In the genomic region with DNA sequence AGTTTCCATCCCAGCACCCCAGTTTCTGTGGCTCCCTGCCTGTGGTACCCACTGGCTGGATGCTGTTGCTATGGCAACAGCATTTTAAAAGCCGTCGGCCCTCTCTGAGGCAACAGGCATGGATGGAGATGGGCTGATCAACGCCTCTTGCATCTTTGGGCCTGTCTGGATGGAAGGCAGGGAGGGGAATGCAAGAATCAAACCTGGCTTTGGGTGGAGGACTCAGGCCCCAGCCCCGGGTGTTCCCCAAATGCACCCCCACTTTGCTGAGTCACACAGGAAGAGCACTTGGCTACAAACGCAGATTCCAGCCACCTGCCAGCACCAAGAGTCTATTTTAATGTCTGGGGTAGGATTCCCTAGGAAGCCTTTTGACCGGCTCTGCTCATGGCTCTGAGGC, we compare ENCODE assay signal across 15 cellular contexts. TPM values are rescaled to one million over a fixed set of nuclear protein-coding genes. Genes with fewer than 3 reads are reported as not detected.
DNase-seq lines count a peak whose midpoint lies in the region; ATAC-seq and TF ChIP-seq lines count a peak whose summit lies in the region.
"Had no signal": no experiment of that assay in that cellular context is flagged by ENCODE, and none has a peak within 500 bp of the region (broad histone marks: within the 10 kb centered on the region; RNA-seq: fewer than 3 reads in every experiment).

No MANE protein-coding gene starts in this region.

- no peak overlapping the region for H3K4me3 Mint-ChIP-seq in MCF 10A (ENCODE audit: unreplicated experiment)
- no peak overlapping the region for H3K4me3 Mint-ChIP-seq in T-helper 2 cell treated with Interferon-gamma antibody and Interleukin-4, amounts not matched to agents 5 μg/mL and 100 μg/mL, for 36 hours
- H3K4me3 Mint-ChIP-seq in activated T-helper 17 cell treated with anti-CD3 and anti-CD28 coated beads, Interleukin-2, amount 50 U/mL, for 72 hours = no peak overlapping the region
- H3K4me3 Mint-ChIP-seq: activated naive CD8-positive, alpha-beta T cell; neural crest cell had no signal

- no peaks in the 10 kb centered on the region for H3K9me3 ChIP-seq in breast epithelium
- H3K9me3 ChIP-seq in thoracic aorta = no peaks in the 10 kb centered on the region

- H3K36me3 ChIP-seq in breast epithelium (no peaks in the 10 kb centered on the region), thoracic aorta (no peaks in the 10 kb centered on the region)
- H3K36me3 ChIP-seq: WERI-Rb-1 had no signal

- H3K36me3 Mint-ChIP-seq in MCF 10A (ENCODE audit: insufficient read depth, unreplicated experiment) = no peaks in the 10 kb centered on the region
- H3K36me3 Mint-ChIP-seq in T-helper 2 cell treated with Interferon-gamma antibody and Interleukin-4, amounts not matched to agents 5 μg/mL and 100 μg/mL, for 36 hours (ENCODE audit: low read depth) = no peaks in the 10 kb centered on the region
- H3K36me3 Mint-ChIP-seq in activated T-helper 17 cell treated with anti-CD3 and anti-CD28 coated beads, Interleukin-2, amount 50 U/mL, for 72 hours (ENCODE audit: low read depth) = no peaks in the 10 kb centered on the region
- H3K36me3 Mint-ChIP-seq: activated naive CD8-positive, alpha-beta T cell had no signal

- peaks cover 7% of the 10 kb centered on the region for H3K9me3 Mint-ChIP-seq in MCF 10A (ENCODE audit: unreplicated experiment)
- no peaks in the 10 kb centered on the region for H3K9me3 Mint-ChIP-seq in T-helper 2 cell treated with Interferon-gamma antibody and Interleukin-4, amounts not matched to agents 5 μg/mL and 100 μg/mL, for 36 hours
- H3K9me3 Mint-ChIP-seq in activated T-helper 17 cell treated with anti-CD3 and anti-CD28 coated beads, Interleukin-2, amount 50 U/mL, for 72 hours = no peaks in the 10 kb centered on the region
- H3K9me3 Mint-ChIP-seq: neural crest cell had no signal

- no peak for TF ChIP-seq CTCF in MCF 10A (IDR thresholded peaks at IDR 0.05; ENCODE audit: unreplicated experiment)
- no peak for TF ChIP-seq CTCF in breast epithelium (IDR thresholded peaks at IDR 0.05)
- TF ChIP-seq CTCF in thoracic aorta (IDR thresholded peaks at IDR 0.05) = no peak

- H3K27ac ChIP-seq in breast epithelium (no peak overlapping the region), thoracic aorta (peak overlapping the region; percentile 31 to 46)
- H3K27ac ChIP-seq: skin epidermis, WERI-Rb-1 had no signal

- H3K27me3 ChIP-seq in breast epithelium = no peaks in the 10 kb centered on the region
- H3K27me3 ChIP-seq in thoracic aorta (replicated peaks; ENCODE audit: insufficient read depth) = no peaks in the 10 kb centered on the region

- no peak for TF ChIP-seq POLR2A in breast epithelium (IDR thresholded peaks at IDR 0.05)

- DNase-seq in MCF 10A (ENCODE audit: unreplicated experiment) = peak; percentile 57
- no peak for DNase-seq in breast epithelium (ENCODE audit: low spot score in 2 of 2)
- DNase-seq in SW480 (ENCODE audit: low spot score) = peak; percentile 53
- DNase-seq in left ventricle myocardium superior = no peak
- no peak for DNase-seq in thoracic aorta (ENCODE audit: low spot score)
- DNase-seq in T-helper 2 cell treated with Interferon-gamma antibody and Interleukin-4, amounts not matched to agents 5 μg/mL and 100 μg/mL, for 36 hours (ENCODE audit: low spot score) = no peak
- DNase-seq: MV-4-11, NCI-H2107, WERI-Rb-1 had no signal

- H3K4me1 Mint-ChIP-seq in MCF 10A (ENCODE audit: insufficient read depth, unreplicated experiment) = no peaks in the 10 kb centered on the region
- no peaks in the 10 kb centered on the region for H3K4me1 Mint-ChIP-seq in T-helper 2 cell treated with Interferon-gamma antibody and Interleukin-4, amounts not matched to agents 5 μg/mL and 100 μg/mL, for 36 hours (ENCODE audit: low read depth)
- no peaks in the 10 kb centered on the region for H3K4me1 Mint-ChIP-seq in activated T-helper 17 cell treated with anti-CD3 and anti-CD28 coated beads, Interleukin-2, amount 50 U/mL, for 72 hours
- H3K4me1 Mint-ChIP-seq: neural crest cell had no signal

- intact Hi-C loops in MCF 10A (cut with micrococcal nuclease) = no loop called here
- intact Hi-C loops in breast epithelium (cut with DNase I; ENCODE audit: low total_unique reads) = no loop called here
- intact Hi-C loops in left ventricle myocardium superior (cut with micrococcal nuclease) = no loop called here

- no peaks in the 10 kb centered on the region for H3K27me3 Mint-ChIP-seq in MCF 10A (ENCODE audit: insufficient read depth, unreplicated experiment)
- peaks cover 7% of the 10 kb centered on the region for H3K27me3 Mint-ChIP-seq in T-helper 2 cell treated with Interferon-gamma antibody and Interleukin-4, amounts not matched to agents 5 μg/mL and 100 μg/mL, for 36 hours (ENCODE audit: low read depth)
- peaks cover 9% of the 10 kb centered on the region for H3K27me3 Mint-ChIP-seq in activated T-helper 17 cell treated with anti-CD3 and anti-CD28 coated beads, Interleukin-2, amount 50 U/mL, for 72 hours

- ATAC-seq in left ventricle myocardium superior (peak; percentile 21), thoracic aorta (ENCODE audit: insufficient number of reproducible peaks, low FRiP score, low read depth) (no peak), HG03439 (IDR thresholded peaks at IDR 0.05; ENCODE audit: unreplicated experiment) (no peak)
- ATAC-seq in activated T-helper 17 cell treated with anti-CD3 and anti-CD28 coated beads, Interleukin-2, amount 50 U/mL, for 72 hours (replicated peaks) = no peak

- BruUV-seq in MCF 10A (replicated peaks; lab: Mats Ljungman, UMichigan) = no TSS peak

- H3K27ac Mint-ChIP-seq in MCF 10A (ENCODE audit: low read depth, unreplicated experiment) = no peak overlapping the region
- H3K27ac Mint-ChIP-seq in T-helper 2 cell treated with Interferon-gamma antibody and Interleukin-4, amounts not matched to agents 5 μg/mL and 100 μg/mL, for 36 hours = no peak overlapping the region
- no peak overlapping the region for H3K27ac Mint-ChIP-seq in activated T-helper 17 cell treated with anti-CD3 and anti-CD28 coated beads, Interleukin-2, amount 50 U/mL, for 72 hours
- H3K27ac Mint-ChIP-seq: activated naive CD8-positive, alpha-beta T cell had no signal

- H3K4me1 ChIP-seq in breast epithelium (no peaks in the 10 kb centered on the region), thoracic aorta (ENCODE audit: control insufficient read depth in 1 of 2, low read depth in 2 of 2) (peaks cover 4 to 37% of the 10 kb centered on the region in 2 donors)

- no peak overlapping the region for H3K4me3 ChIP-seq in breast epithelium
- H3K4me3 ChIP-seq in thoracic aorta = no peak overlapping the region
- H3K4me3 ChIP-seq: skin epidermis had no signal

- CTCF ChIA-PET in MCF 10A (lab: Yijun Ruan, JAX) = interaction anchor here (0.5 to 9.1 kb wide), 3 partner anchors 9 to 647 kb away, joined by 4 to 153 read pairs (median 10); no protein-coding TSS in a partner anchor

- POLR2A ChIA-PET in MCF 10A (lab: Yijun Ruan, JAX) = interaction anchor here (1.2 to 1.7 kb wide), 4 partner anchors 9 to 158 kb away, joined by 3 to 6 read pairs (median 4); no protein-coding TSS in a partner anchor

RNA-seq across cellular contexts. Expression of gene TGM2, which starts 45.7 kb away (rescaled TPM):
- total RNA-seq in MCF 10A (2022) = 0.76 and 1.5 TPM in 2 replicates
- total RNA-seq in breast epithelium = 10 to 100 TPM; 10.7 to 44.9 (median 15.2) TPM
- total RNA-seq in left ventricle myocardium superior = 473 TPM
- total RNA-seq in thoracic aorta = 100 to 1,000 TPM; 371 to 755 TPM
- under 1 TPM; 0.19 to 0.76 TPM for total RNA-seq in activated T-helper 17 cell treated with anti-CD3 and anti-CD28 coated beads, Interleukin-2, amount 50 U/mL, for 72 hours

RNA-seq across cellular contexts. Expression of gene KIAA1755, which starts 49.8 kb away (rescaled TPM):
- total RNA-seq in MCF 10A (2022) (not detected in 2 replicates), breast epithelium (1 to 10 TPM; 2.1 to 5.1 (median 4.3) TPM), left ventricle myocardium superior (5.3 TPM), thoracic aorta (10 to 100 TPM; 11.0 to 45.4 TPM)
- total RNA-seq in activated T-helper 17 cell treated with anti-CD3 and anti-CD28 coated beads, Interleukin-2, amount 50 U/mL, for 72 hours = not detected
- total RNA-seq: SK-MEL-5 had no signal

Comparison
In these comparisons a context has a peak if more than half of its experiments do, and no peak if none do; other contexts are left out.
1. DNase-seq: peak in MCF 10A (single experiment) and SW480 (single experiment); none in breast epithelium (0 of 2), left ventricle myocardium superior (single experiment), thoracic aorta (single experiment) and T-helper 2 cell treated with Interferon-gamma antibody and Interleukin-4, amounts not matched to agents 5 μg/mL and 100 μg/mL, for 36 hours (single experiment).
2. H3K27ac ChIP-seq: peak in thoracic aorta (2 of 2); none in breast epithelium (0 of 2).
3. RNA of gene TGM2, which starts 45.7 kb away (total RNA-seq): 371 to 755 TPM in thoracic aorta and 473 TPM in left ventricle myocardium superior (single experiment); 10.7 to 44.9 TPM in breast epithelium, 0.76 to 1.5 TPM in MCF 10A and 0.19 to 0.76 TPM in activated T-helper 17 cell treated with anti-CD3 and anti-CD28 coated beads, Interleukin-2, amount 50 U/mL, for 72 hours; every median in the first group is over 4 times any median in the second.